In the genomic region with DNA sequence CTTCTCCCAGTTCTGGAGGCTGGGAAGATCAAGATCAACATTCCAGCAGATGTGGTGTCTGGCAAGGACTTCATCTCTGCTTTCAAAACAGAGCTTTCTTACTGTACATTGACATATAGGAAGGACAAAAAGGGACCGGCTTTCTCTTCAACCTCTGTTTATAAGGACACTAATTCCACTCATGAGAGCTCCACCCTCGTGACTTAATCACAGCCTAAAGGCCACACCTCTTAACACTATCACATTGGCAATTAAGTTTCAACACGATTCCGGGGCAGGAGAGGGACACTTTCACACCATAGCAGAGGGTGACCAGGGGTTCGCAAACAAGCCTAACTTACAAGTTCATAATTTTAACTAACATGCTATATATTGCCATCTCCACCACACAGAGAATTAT, we compare ENCODE assay signal across 30 cellular contexts.
"Had no signal": no experiment of that assay in that cellular context is flagged by ENCODE, and none has a peak within 500 bp of the region (broad histone marks: within the 10 kb centered on the region; RNA-seq: fewer than 3 reads in every experiment).

No MANE protein-coding gene starts in this region.

- ATAC-seq: activated naive CD4-positive, alpha-beta T cell treated with anti-CD3 and anti-CD28 coated beads, Interleukin-2, amount 50 U/mL, for 72 hours; activated T-cell treated with anti-CD3 and anti-CD28 coated beads, Interleukin-2, amount 50 U/mL, for 72 hours; effector memory CD8-positive, alpha-beta T cell; foreskin keratinocyte; gastrocnemius medialis; WTC11 had no signal

- DNase-seq: activated CD4-positive, alpha-beta memory T cell treated with anti-CD3 and anti-CD28 coated beads, Interleukin-2, amount 10 ng/mL, durations not matched to agents 7 days and 5 days; activated CD4-positive, alpha-beta T cell treated with anti-CD3 and anti-CD28 coated beads for 1 hour; activated CD4-positive, alpha-beta T cell treated with anti-CD3 and anti-CD28 coated beads for 4 hours; activated CD4-positive, alpha-beta T cell treated with anti-CD3 and anti-CD28 coated beads, Interleukin-2, amount 10 ng/mL, durations not matched to agents 7 days and 5 days; activated CD4-positive, alpha-beta T cell treated with anti-CD3 and anti-CD28 coated beads, Interleukin-2, amount 50 U/mL, for 4 hours; activated CD8-positive, alpha-beta memory T cell treated with anti-CD3 and anti-CD28 coated beads, Interleukin-2, amount 50 U/mL, for 48 hours; activated gamma-delta T cell; activated naive CD4-positive, alpha-beta T cell; activated naive CD4-positive, alpha-beta T cell treated with anti-CD3 and anti-CD28 coated beads, Interleukin-2, amount 10 ng/mL, durations not matched to agents 7 days and 5 days; activated T-cell treated with anti-CD3 and anti-CD28 coated beads for 4 hours; activated T-cell treated with anti-CD3 and anti-CD28 coated beads, Interleukin-2, amount 50 U/mL, for 24 hours; activated T-cell treated with anti-CD3 and anti-CD28 coated beads, Interleukin-2, amount 50 U/mL, for 72 hours; amniotic stem cell; anterior cingulate cortex; brain microvascular endothelial cell; cortex of kidney; effector CD4-positive, alpha-beta T cell; effector memory CD8-positive, alpha-beta T cell; erythroblast; foreskin keratinocyte; gastrocnemius medialis; glutamatergic neuron; T-helper 1 cell; T-helper 2 cell had no signal

- H3K4me3 ChIP-seq: esophagus muscularis mucosa, gastrocnemius medialis had no signal

- H3K4me1 ChIP-seq: foreskin keratinocyte had no signal

- H3K27me3 ChIP-seq: brain microvascular endothelial cell, esophagus muscularis mucosa, foreskin keratinocyte, gastrocnemius medialis had no signal

- H3K27ac ChIP-seq: brain microvascular endothelial cell, esophagus muscularis mucosa, foreskin keratinocyte, gastrocnemius medialis had no signal

- H3K9me3 ChIP-seq: esophagus muscularis mucosa, gastrocnemius medialis had no signal

- H3K36me3 ChIP-seq: brain microvascular endothelial cell, esophagus muscularis mucosa, gastrocnemius medialis had no signal

- FAIRE-seq: astrocyte, bronchial epithelial cell, colon had no signal
